Comparison of ENCODE assay signal across 4 cellular contexts in the genomic region with DNA sequence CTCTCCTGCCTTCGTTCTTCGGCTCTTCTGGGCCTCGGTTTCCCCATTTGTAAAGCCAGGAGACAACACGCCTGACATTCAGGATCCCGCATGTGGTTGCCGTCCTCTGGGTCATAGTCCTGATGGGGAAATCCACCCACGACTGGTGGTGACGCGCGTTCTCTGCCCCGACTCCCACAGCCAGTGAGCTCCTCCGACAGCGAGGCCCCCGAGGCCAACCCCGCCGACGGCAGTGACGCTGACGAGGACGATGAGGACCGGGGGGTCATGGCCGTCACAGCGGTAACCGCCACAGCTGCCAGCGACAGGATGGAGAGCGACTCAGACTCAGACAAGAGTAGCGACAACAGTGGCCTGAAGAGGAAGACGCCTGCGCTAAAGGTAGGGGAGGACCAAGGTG.
A peak's percentile ranks its signal among the peaks of the same experiment; 100 is the strongest.
TF ChIP-seq lines count a peak whose summit lies in the region.

No MANE protein-coding gene starts in this region.

TF ChIP-seq in SK-N-SH, 30 proteins besides CTCF, POLR2A, EP300 and RAD21:
- TF ChIP-seq GABPA (IDR thresholded peaks at IDR 0.05; ENCODE audit: low read depth) (no peak), FOSL2 (IDR thresholded peaks at IDR 0.05; ENCODE audit: borderline replicate concordance, low read depth) (no peak), NRF1 (IDR thresholded peaks at IDR 0.05; ENCODE audit: low read depth, low read length) (no peak), POLR2AphosphoS5 (IDR thresholded peaks at IDR 0.05; ENCODE audit: low read depth, low read length) (no peak), GATA2 (CRISPR knock-in tag; IDR thresholded peaks at IDR 0.05) (no peak), MEF2A (IDR thresholded peaks at IDR 0.05; ENCODE audit: borderline replicate concordance, low read depth) (no peak)
- TF ChIP-seq, protein P1, sequence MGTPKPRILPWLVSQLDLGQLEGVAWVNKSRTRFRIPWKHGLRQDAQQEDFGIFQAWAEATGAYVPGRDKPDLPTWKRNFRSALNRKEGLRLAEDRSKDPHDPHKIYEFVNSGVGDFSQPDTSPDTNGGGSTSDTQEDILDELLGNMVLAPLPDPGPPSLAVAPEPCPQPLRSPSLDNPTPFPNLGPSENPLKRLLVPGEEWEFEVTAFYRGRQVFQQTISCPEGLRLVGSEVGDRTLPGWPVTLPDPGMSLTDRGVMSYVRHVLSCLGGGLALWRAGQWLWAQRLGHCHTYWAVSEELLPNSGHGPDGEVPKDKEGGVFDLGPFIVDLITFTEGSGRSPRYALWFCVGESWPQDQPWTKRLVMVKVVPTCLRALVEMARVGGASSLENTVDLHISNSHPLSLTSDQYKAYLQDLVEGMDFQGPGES (IDR thresholded peaks at IDR 0.05; ENCODE audit: low read depth, low read length), result no peak
- TF ChIP-seq, protein P2, sequence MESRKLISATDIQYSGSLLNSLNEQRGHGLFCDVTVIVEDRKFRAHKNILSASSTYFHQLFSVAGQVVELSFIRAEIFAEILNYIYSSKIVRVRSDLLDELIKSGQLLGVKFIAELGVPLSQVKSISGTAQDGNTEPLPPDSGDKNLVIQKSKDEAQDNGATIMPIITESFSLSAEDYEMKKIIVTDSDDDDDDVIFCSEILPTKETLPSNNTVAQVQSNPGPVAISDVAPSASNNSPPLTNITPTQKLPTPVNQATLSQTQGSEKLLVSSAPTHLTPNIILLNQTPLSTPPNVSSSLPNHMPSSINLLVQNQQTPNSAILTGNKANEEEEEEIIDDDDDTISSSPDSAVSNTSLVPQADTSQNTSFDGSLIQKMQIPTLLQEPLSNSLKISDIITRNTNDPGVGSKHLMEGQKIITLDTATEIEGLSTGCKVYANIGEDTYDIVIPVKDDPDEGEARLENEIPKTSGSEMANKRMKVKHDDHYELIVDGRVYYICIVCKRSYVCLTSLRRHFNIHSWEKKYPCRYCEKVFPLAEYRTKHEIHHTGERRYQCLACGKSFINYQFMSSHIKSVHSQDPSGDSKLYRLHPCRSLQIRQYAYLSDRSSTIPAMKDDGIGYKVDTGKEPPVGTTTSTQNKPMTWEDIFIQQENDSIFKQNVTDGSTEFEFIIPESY (IDR thresholded peaks at IDR 0.05; ENCODE audit: borderline replicate concordance, low read depth), result no peak

TF ChIP-seq in SK-N-SH treated with all-trans-retinoic acid at 6 μM for 48 hours, 23 proteins besides CTCF, POLR2A, EP300 and RAD21:
- TF ChIP-seq, protein P3, sequence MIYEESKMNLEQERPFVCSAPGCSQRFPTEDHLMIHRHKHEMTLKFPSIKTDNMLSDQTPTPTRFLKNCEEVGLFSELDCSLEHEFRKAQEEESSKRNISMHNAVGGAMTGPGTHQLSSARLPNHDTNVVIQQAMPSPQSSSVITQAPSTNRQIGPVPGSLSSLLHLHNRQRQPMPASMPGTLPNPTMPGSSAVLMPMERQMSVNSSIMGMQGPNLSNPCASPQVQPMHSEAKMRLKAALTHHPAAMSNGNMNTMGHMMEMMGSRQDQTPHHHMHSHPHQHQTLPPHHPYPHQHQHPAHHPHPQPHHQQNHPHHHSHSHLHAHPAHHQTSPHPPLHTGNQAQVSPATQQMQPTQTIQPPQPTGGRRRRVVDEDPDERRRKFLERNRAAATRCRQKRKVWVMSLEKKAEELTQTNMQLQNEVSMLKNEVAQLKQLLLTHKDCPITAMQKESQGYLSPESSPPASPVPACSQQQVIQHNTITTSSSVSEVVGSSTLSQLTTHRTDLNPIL (CRISPR knock-in tag; IDR thresholded peaks at IDR 0.05; ENCODE audit: low read depth), result no peak
- TF ChIP-seq ZFP30 (CRISPR knock-in tag; IDR thresholded peaks at IDR 0.05), result no peak
- no peak for TF ChIP-seq ARNTL (CRISPR knock-in tag; IDR thresholded peaks at IDR 0.05; ENCODE audit: borderline replicate concordance, low read depth)
- no peak for TF ChIP-seq BACH2 (CRISPR knock-in tag; IDR thresholded peaks at IDR 0.05; ENCODE audit: borderline replicate concordance)
- TF ChIP-seq, protein P4, sequence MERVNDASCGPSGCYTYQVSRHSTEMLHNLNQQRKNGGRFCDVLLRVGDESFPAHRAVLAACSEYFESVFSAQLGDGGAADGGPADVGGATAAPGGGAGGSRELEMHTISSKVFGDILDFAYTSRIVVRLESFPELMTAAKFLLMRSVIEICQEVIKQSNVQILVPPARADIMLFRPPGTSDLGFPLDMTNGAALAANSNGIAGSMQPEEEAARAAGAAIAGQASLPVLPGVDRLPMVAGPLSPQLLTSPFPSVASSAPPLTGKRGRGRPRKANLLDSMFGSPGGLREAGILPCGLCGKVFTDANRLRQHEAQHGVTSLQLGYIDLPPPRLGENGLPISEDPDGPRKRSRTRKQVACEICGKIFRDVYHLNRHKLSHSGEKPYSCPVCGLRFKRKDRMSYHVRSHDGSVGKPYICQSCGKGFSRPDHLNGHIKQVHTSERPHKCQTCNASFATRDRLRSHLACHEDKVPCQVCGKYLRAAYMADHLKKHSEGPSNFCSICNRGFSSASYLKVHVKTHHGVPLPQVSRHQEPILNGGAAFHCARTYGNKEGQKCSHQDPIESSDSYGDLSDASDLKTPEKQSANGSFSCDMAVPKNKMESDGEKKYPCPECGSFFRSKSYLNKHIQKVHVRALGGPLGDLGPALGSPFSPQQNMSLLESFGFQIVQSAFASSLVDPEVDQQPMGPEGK (CRISPR knock-in tag; IDR thresholded peaks at IDR 0.05; ENCODE audit: borderline replicate concordance), result no peak
- TF ChIP-seq GLIS3 (CRISPR knock-in tag; IDR thresholded peaks at IDR 0.05), result no peak
- TF ChIP-seq, protein P5, sequence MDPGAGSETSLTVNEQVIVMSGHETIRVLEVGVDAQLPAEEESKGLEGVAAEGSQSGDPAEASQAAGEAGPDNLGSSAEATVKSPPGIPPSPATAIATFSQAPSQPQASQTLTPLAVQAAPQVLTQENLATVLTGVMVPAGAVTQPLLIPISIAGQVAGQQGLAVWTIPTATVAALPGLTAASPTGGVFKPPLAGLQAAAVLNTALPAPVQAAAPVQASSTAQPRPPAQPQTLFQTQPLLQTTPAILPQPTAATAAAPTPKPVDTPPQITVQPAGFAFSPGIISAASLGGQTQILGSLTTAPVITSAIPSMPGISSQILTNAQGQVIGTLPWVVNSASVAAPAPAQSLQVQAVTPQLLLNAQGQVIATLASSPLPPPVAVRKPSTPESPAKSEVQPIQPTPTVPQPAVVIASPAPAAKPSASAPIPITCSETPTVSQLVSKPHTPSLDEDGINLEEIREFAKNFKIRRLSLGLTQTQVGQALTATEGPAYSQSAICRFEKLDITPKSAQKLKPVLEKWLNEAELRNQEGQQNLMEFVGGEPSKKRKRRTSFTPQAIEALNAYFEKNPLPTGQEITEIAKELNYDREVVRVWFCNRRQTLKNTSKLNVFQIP (CRISPR knock-in tag; IDR thresholded peaks at IDR 0.05; ENCODE audit: borderline replicate concordance, low read depth), result no peak
- TF ChIP-seq TOX (CRISPR knock-in tag; IDR thresholded peaks at IDR 0.05; ENCODE audit: borderline replicate concordance), result no peak
- TF ChIP-seq RARB (CRISPR knock-in tag; IDR thresholded peaks at IDR 0.05), result no peak

TF ChIP-seq in K562, 482 proteins besides CTCF, POLR2A, EP300 and RAD21:
- TF ChIP-seq, protein P2 (CRISPR knock-in tag; IDR thresholded peaks at IDR 0.05), result peak; percentile 8; the same call in 1 of the 2 replicates
- TF ChIP-seq ZNF274 (IDR thresholded peaks at IDR 0.05; ENCODE audit: borderline replicate concordance, low read depth, low read length), result no peak

TF ChIP-seq in GM23338, 12 proteins besides CTCF, POLR2A, EP300 and RAD21:
- TF ChIP-seq ZNF331 (CRISPR knock-in tag; IDR thresholded peaks at IDR 0.05; ENCODE audit: low read depth) (no peak), POLR2AphosphoS5 (IDR thresholded peaks at IDR 0.05; ENCODE audit: low read depth) (no peak), NANOG (IDR thresholded peaks at IDR 0.05; ENCODE audit: borderline replicate concordance) (no peak), EZH2phosphoT487 (IDR thresholded peaks at IDR 0.05; ENCODE audit: unreplicated experiment) (no peak), ZNF114 (CRISPR knock-in tag; IDR thresholded peaks at IDR 0.05) (no peak), STAT1 (IDR thresholded peaks at IDR 0.05; ENCODE audit: unreplicated experiment) (no peak), EZH2 (IDR thresholded peaks at IDR 0.05; ENCODE audit: low read depth, unreplicated experiment) (no peak), CREB1 (CRISPR knock-in tag; IDR thresholded peaks at IDR 0.05; ENCODE audit: low read depth) (no peak), JUNB (IDR thresholded peaks at IDR 0.05; ENCODE audit: unreplicated experiment) (no peak)
- TF ChIP-seq, protein P6, sequence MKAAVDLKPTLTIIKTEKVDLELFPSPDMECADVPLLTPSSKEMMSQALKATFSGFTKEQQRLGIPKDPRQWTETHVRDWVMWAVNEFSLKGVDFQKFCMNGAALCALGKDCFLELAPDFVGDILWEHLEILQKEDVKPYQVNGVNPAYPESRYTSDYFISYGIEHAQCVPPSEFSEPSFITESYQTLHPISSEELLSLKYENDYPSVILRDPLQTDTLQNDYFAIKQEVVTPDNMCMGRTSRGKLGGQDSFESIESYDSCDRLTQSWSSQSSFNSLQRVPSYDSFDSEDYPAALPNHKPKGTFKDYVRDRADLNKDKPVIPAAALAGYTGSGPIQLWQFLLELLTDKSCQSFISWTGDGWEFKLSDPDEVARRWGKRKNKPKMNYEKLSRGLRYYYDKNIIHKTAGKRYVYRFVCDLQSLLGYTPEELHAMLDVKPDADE (IDR thresholded peaks at IDR 0.05), result no peak
- TF ChIP-seq, protein P7, sequence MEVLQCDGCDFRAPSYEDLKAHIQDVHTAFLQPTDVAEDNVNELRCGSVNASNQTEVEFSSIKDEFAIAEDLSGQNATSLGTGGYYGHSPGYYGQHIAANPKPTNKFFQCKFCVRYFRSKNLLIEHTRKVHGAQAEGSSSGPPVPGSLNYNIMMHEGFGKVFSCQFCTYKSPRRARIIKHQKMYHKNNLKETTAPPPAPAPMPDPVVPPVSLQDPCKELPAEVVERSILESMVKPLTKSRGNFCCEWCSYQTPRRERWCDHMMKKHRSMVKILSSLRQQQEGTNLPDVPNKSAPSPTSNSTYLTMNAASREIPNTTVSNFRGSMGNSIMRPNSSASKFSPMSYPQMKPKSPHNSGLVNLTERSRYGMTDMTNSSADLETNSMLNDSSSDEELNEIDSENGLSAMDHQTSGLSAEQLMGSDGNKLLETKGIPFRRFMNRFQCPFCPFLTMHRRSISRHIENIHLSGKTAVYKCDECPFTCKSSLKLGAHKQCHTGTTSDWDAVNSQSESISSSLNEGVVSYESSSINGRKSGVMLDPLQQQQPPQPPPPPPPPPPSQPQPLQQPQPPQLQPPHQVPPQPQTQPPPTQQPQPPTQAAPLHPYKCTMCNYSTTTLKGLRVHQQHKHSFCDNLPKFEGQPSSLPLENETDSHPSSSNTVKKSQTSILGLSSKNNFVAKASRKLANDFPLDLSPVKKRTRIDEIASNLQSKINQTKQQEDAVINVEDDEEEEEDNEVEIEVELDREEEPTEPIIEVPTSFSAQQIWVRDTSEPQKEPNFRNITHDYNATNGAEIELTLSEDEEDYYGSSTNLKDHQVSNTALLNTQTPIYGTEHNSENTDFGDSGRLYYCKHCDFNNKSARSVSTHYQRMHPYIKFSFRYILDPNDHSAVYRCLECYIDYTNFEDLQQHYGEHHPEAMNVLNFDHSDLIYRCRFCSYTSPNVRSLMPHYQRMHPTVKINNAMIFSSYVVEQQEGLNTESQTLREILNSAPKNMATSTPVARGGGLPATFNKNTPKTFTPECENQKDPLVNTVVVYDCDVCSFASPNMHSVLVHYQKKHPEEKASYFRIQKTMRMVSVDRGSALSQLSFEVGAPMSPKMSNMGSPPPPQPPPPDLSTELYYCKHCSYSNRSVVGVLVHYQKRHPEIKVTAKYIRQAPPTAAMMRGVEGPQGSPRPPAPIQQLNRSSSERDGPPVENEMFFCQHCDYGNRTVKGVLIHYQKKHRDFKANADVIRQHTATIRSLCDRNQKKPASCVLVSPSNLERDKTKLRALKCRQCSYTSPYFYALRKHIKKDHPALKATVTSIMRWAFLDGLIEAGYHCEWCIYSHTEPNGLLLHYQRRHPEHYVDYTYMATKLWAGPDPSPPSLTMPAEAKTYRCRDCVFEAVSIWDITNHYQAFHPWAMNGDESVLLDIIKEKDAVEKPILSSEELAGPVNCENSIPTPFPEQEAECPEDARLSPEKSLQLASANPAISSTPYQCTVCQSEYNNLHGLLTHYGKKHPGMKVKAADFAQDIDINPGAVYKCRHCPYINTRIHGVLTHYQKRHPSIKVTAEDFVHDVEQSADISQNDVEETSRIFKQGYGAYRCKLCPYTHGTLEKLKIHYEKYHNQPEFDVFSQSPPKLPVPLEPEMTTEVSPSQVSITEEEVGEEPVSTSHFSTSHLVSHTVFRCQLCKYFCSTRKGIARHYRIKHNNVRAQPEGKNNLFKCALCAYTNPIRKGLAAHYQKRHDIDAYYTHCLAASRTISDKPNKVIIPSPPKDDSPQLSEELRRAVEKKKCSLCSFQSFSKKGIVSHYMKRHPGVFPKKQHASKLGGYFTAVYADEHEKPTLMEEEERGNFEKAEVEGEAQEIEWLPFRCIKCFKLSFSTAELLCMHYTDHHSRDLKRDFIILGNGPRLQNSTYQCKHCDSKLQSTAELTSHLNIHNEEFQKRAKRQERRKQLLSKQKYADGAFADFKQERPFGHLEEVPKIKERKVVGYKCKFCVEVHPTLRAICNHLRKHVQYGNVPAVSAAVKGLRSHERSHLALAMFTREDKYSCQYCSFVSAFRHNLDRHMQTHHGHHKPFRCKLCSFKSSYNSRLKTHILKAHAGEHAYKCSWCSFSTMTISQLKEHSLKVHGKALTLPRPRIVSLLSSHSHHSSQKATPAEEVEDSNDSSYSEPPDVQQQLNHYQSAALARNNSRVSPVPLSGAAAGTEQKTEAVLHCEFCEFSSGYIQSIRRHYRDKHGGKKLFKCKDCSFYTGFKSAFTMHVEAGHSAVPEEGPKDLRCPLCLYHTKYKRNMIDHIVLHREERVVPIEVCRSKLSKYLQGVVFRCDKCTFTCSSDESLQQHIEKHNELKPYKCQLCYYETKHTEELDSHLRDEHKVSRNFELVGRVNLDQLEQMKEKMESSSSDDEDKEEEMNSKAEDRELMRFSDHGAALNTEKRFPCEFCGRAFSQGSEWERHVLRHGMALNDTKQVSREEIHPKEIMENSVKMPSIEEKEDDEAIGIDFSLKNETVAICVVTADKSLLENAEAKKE (CRISPR knock-in tag; IDR thresholded peaks at IDR 0.05), result no peak
